Comparison of ENCODE assay signal across 27 cellular contexts in the genomic region with DNA sequence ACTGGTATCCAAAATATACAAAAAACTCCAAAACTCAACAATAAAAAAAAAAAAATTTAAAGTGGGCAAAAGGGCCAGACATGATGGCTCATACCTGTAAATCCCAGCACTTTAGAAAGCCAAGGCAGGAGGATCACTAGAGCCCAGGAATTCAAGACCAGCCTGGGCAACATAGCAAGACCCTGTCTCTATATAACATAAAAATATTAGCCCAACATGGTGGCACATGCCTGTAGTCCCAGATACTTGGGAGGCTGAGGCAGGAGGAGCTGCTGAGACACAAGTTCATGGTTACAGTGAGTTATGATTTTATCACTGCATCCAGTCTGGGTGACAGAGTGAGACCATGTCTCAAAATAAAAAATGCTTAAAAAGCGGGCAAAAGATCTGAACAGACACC.
"Had no signal": no experiment of that assay in that cellular context is flagged by ENCODE, and none has a peak within 500 bp of the region (broad histone marks: within the 10 kb centered on the region; RNA-seq: fewer than 3 reads in every experiment).

No MANE protein-coding gene starts in this region.

- ATAC-seq: activated naive CD4-positive, alpha-beta T cell treated with anti-CD3 and anti-CD28 coated beads, Interleukin-2, amount 50 U/mL, for 72 hours; activated naive CD8-positive, alpha-beta T cell treated with anti-CD3 and anti-CD28 coated beads, Interleukin-2, amount 50 U/mL, for 24 hours; activated T-cell treated with anti-CD3 and anti-CD28 coated beads, Interleukin-2, amount 50 U/mL, for 4 hours; body of pancreas; T-helper 17 cell had no signal

- H3K36me3 Mint-ChIP-seq: activated CD4-positive, alpha-beta memory T cell treated with anti-CD3 and anti-CD28 coated beads for 36 hours; activated naive CD4-positive, alpha-beta T cell treated with anti-CD3 and anti-CD28 coated beads, Interleukin-2, amount 50 U/mL, for 72 hours; IgD-negative memory B cell had no signal

- H3K27ac Mint-ChIP-seq: activated CD4-positive, alpha-beta memory T cell treated with anti-CD3 and anti-CD28 coated beads for 36 hours; activated CD4-positive, alpha-beta T cell treated with anti-CD3 and anti-CD28 coated beads, Interleukin-2, amount 10 ng/mL, durations not matched to agents 7 days and 5 days; activated naive CD4-positive, alpha-beta T cell treated with anti-CD3 and anti-CD28 coated beads, Interleukin-2, amount 50 U/mL, for 72 hours; activated naive CD8-positive, alpha-beta T cell treated with anti-CD3 and anti-CD28 coated beads, Interleukin-2, amount 50 U/mL, for 24 hours; IgD-negative memory B cell; T-helper 17 cell had no signal

- H3K4me3 ChIP-seq: ascending aorta, body of pancreas, MG63, Peyer's patch had no signal

- H3K4me1 ChIP-seq: body of pancreas had no signal

- DNase-seq: activated CD4-positive, alpha-beta memory T cell treated with anti-CD3 and anti-CD28 coated beads for 36 hours; activated CD4-positive, alpha-beta T cell treated with anti-CD3 and anti-CD28 coated beads, Interleukin-2, amount 10 ng/mL, durations not matched to agents 7 days and 5 days; activated CD4-positive, CD25-positive, alpha-beta regulatory T cell; activated CD8-positive, alpha-beta memory T cell treated with anti-CD3 and anti-CD28 coated beads for 24 hours; activated effector memory CD4-positive, alpha-beta T cell treated with anti-CD3 and anti-CD28 coated beads, Interleukin-2, amount 50 U/mL, for 16 hours; activated naive CD4-positive, alpha-beta T cell treated with Interleukin-2 at 50 U/mL for 16 hours; activated naive CD8-positive, alpha-beta T cell treated with anti-CD3 and anti-CD28 coated beads, Interleukin-2, amount 50 U/mL, for 24 hours; activated T-cell treated with anti-CD3 and anti-CD28 coated beads, Interleukin-2, amount 50 U/mL, for 4 hours; amniotic stem cell; body of pancreas; KG1; MG63; MV-4-11; NCI-H1092 treated with DMSO at 0.1 percent for 48 hours; NCI-H1417 treated with DMSO at 0.1 percent for 48 hours; NCI-H1694; NCI-H2029 treated with DMSO at 0.1 percent for 48 hours; NCI-H345; NCI-H510A; NCI-H69; Peyer's patch; SIG-M5; T-helper 17 cell; T-helper 9 cell had no signal

- H3K4me3 Mint-ChIP-seq: activated CD4-positive, alpha-beta memory T cell treated with anti-CD3 and anti-CD28 coated beads for 36 hours; activated CD4-positive, alpha-beta T cell treated with anti-CD3 and anti-CD28 coated beads, Interleukin-2, amount 10 ng/mL, durations not matched to agents 7 days and 5 days; activated naive CD8-positive, alpha-beta T cell treated with anti-CD3 and anti-CD28 coated beads, Interleukin-2, amount 50 U/mL, for 24 hours; activated T-cell treated with anti-CD3 and anti-CD28 coated beads, Interleukin-2, amount 50 U/mL, for 4 hours; IgD-negative memory B cell; T-helper 17 cell had no signal

- H3K9me3 Mint-ChIP-seq: activated CD4-positive, alpha-beta memory T cell treated with anti-CD3 and anti-CD28 coated beads for 36 hours; activated CD4-positive, alpha-beta T cell treated with anti-CD3 and anti-CD28 coated beads, Interleukin-2, amount 10 ng/mL, durations not matched to agents 7 days and 5 days; activated naive CD4-positive, alpha-beta T cell treated with anti-CD3 and anti-CD28 coated beads, Interleukin-2, amount 50 U/mL, for 72 hours; activated naive CD8-positive, alpha-beta T cell treated with anti-CD3 and anti-CD28 coated beads, Interleukin-2, amount 50 U/mL, for 24 hours; activated T-cell treated with anti-CD3 and anti-CD28 coated beads, Interleukin-2, amount 50 U/mL, for 4 hours had no signal

- H3K4me1 Mint-ChIP-seq: activated CD4-positive, alpha-beta T cell treated with anti-CD3 and anti-CD28 coated beads, Interleukin-2, amount 10 ng/mL, durations not matched to agents 7 days and 5 days; activated naive CD8-positive, alpha-beta T cell treated with anti-CD3 and anti-CD28 coated beads, Interleukin-2, amount 50 U/mL, for 24 hours; IgD-negative memory B cell had no signal

- H3K27ac ChIP-seq: ascending aorta, body of pancreas, Peyer's patch had no signal

- H3K36me3 ChIP-seq: ascending aorta, MG63, Peyer's patch had no signal

- H3K27me3 ChIP-seq: ascending aorta, body of pancreas, MG63, Peyer's patch had no signal

- H3K9me3 ChIP-seq: ascending aorta, body of pancreas, MG63, Peyer's patch had no signal
